Comparison of ENCODE assay signal across 7 cellular contexts in the genomic region with DNA sequence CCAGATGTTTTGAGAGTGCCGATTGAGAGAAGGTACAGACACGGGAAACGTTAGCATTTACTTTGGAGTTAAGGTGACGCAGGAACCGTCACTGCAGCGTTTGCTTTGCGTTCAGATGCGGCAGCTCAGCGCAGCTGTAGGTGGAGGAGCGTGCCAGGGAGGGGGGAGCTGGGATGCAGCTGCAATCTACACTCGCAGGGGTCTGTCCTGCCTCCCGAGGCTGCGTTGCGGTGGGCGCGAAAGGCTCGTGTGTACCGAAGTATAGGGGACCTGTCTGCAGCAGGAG. TPM values are rescaled to one million over a fixed set of nuclear protein-coding genes. Genes with fewer than 3 reads are reported as not detected.
DNase-seq lines count a peak whose midpoint lies in the region; ATAC-seq and TF ChIP-seq lines count a peak whose summit lies in the region.

No MANE protein-coding gene starts in this region.

- intact Hi-C loops in dendritic cell treated with granulocyte-macrophage colony-stimulating factor and Interleukin-4, amounts not matched to agents 40 ng/mL and 50 ng/mL, for 4 days (cut with micrococcal nuclease), result loop anchor here (1.0 kb wide), 1 partner anchor 13 kb away; the partner anchor contains the start of gene RUBCN

- H2BK15ac ChIP-seq in mesenchymal stem cell (ENCODE audit: low read depth, poor library complexity, severe bottlenecking), result no peak overlapping the region

- peak overlapping the region; percentile 4 to 75 for H3K18ac ChIP-seq in mesenchymal stem cell (ENCODE audit: low read depth in 1 of 2, low read length in 2 of 2)

- H4K91ac ChIP-seq in mesenchymal stem cell (ENCODE audit: low read length), result peak overlapping the region; percentile 8

- H3K9me3 ChIP-seq in T-helper 17 cell (ENCODE audit: control insufficient read depth, low read length, poor library complexity, severe bottlenecking) (no peaks in the 10 kb centered on the region), mesenchymal stem cell (ENCODE audit: control insufficient read depth, low read length) (no peaks in the 10 kb centered on the region), subcutaneous abdominal adipose tissue (ENCODE audit: control insufficient read depth in 5 of 5, low read length in 5 of 5) (no peaks in the 10 kb centered on the region)

- H3K9me3 Mint-ChIP-seq in dendritic cell treated with granulocyte-macrophage colony-stimulating factor and Interleukin-4, amounts not matched to agents 40 ng/mL and 50 ng/mL, for 4 days, result no peaks in the 10 kb centered on the region

- H3K27ac ChIP-seq in mesenchymal stem cell (ENCODE audit: low read length, poor library complexity, severe bottlenecking) (peak overlapping the region; percentile 11), subcutaneous abdominal adipose tissue (ENCODE audit: low read depth, low read length) (peak overlapping the region; percentile 93)

- peaks cover 7% of the 10 kb centered on the region for H3K4me1 ChIP-seq in mesenchymal stem cell (ENCODE audit: control insufficient read depth, insufficient read depth, low read depth, low read length)
- H3K4me1 ChIP-seq in subcutaneous abdominal adipose tissue (ENCODE audit: control insufficient read depth in 5 of 5, insufficient read depth in 5 of 5, low read length in 5 of 5), result peaks cover 4 to 40% (median 32%) of the 10 kb centered on the region in 5 donors

- no peaks in the 10 kb centered on the region for H3K27me3 Mint-ChIP-seq in T-helper 17 cell
- peaks cover 14% of the 10 kb centered on the region for H3K27me3 Mint-ChIP-seq in dendritic cell treated with granulocyte-macrophage colony-stimulating factor and Interleukin-4, amounts not matched to agents 40 ng/mL and 50 ng/mL, for 4 days

- 2% methylated on average over 18 of the region's 18 CpGs for WGBS in mesenchymal stem cell

- H3K4me3 ChIP-seq in Jurkat, Clone E6-1 (ENCODE audit: low read length), result peak overlapping the region; percentile 77
- peak overlapping the region; percentile 88 to 95 for H3K4me3 ChIP-seq in mesenchymal stem cell (ENCODE audit: insufficient read depth in 1 of 2, low read depth in 1 of 2, low read length in 2 of 2)
- peak overlapping the region; percentile 81 to 92 (median 85) for H3K4me3 ChIP-seq in subcutaneous abdominal adipose tissue (ENCODE audit: low read depth in 1 of 5, low read length in 5 of 5)

- no peak overlapping the region for H2BK12ac ChIP-seq in mesenchymal stem cell (ENCODE audit: low read length in 2 of 2)

- peak overlapping the region; percentile 93 for H2AFZ ChIP-seq in mesenchymal stem cell (ENCODE audit: low read depth, low read length)

- H3K27me3 ChIP-seq in mesenchymal stem cell (ENCODE audit: control insufficient read depth in 1 of 2, insufficient read depth in 1 of 2, low read length in 2 of 2), result no peaks in the 10 kb centered on the region
- no peaks in the 10 kb centered on the region for H3K27me3 ChIP-seq in subcutaneous abdominal adipose tissue (ENCODE audit: control insufficient read depth in 5 of 5, insufficient read depth in 4 of 5, low read length in 5 of 5)

- TF ChIP-seq CTCF in GM10266 (IDR thresholded peaks at IDR 0.05; ENCODE audit: control insufficient read depth, insufficient read depth, low read depth, missing control alignments), result no peak

- ATAC-seq in GM21737 (IDR thresholded peaks at IDR 0.05; ENCODE audit: unreplicated experiment) (peak; percentile 31), T-helper 17 cell (peak; percentile 69)

- H2BK120ac ChIP-seq in mesenchymal stem cell (ENCODE audit: low read depth, low read length), result no peak overlapping the region

- peaks cover 36% of the 10 kb centered on the region for H3K4me1 Mint-ChIP-seq in T-helper 17 cell
- H3K4me1 Mint-ChIP-seq in dendritic cell treated with granulocyte-macrophage colony-stimulating factor and Interleukin-4, amounts not matched to agents 40 ng/mL and 50 ng/mL, for 4 days (ENCODE audit: low read depth), result peaks cover 50% of the 10 kb centered on the region

- no peak overlapping the region for H3K4ac ChIP-seq in mesenchymal stem cell (ENCODE audit: low read depth in 1 of 2, low read length in 2 of 2)

- H3K9ac ChIP-seq in mesenchymal stem cell (ENCODE audit: low read length) (peak overlapping the region; percentile 88), subcutaneous abdominal adipose tissue (ENCODE audit: low read length in 5 of 5) (peak overlapping the region; percentile 43 to 95 (median 79))

- peak overlapping the region in 1 of 2 experiments; percentile 30 for H3K14ac ChIP-seq in mesenchymal stem cell (ENCODE audit: low read length in 2 of 2)

- H3K27ac Mint-ChIP-seq in T-helper 17 cell, result peak overlapping the region; percentile 96
- H3K27ac Mint-ChIP-seq in dendritic cell treated with granulocyte-macrophage colony-stimulating factor and Interleukin-4, amounts not matched to agents 40 ng/mL and 50 ng/mL, for 4 days, result peak overlapping the region; percentile 93

- no peaks in the 10 kb centered on the region for H3K79me1 ChIP-seq in mesenchymal stem cell (replicated peaks; ENCODE audit: low read length, poor library complexity, severe bottlenecking)

- no peak overlapping the region for H2AK5ac ChIP-seq in mesenchymal stem cell (ENCODE audit: low read length, severe bottlenecking)

- H3K36me3 ChIP-seq in mesenchymal stem cell (ENCODE audit: control insufficient read depth in 1 of 2, insufficient read depth in 2 of 2, low read depth in 1 of 2, low read length in 2 of 2), result no peaks in the 10 kb centered on the region
- no peaks in the 10 kb centered on the region for H3K36me3 ChIP-seq in subcutaneous abdominal adipose tissue (ENCODE audit: control insufficient read depth in 5 of 5, insufficient read depth in 5 of 5, low read length in 5 of 5)

- H3K23ac ChIP-seq in mesenchymal stem cell (ENCODE audit: low read length in 2 of 2), result peak overlapping the region in 1 of 2 experiments; percentile 20

- peak overlapping the region; percentile 41 for H4K8ac ChIP-seq in mesenchymal stem cell (ENCODE audit: low read length)

- DNase-seq in GM10266 (ENCODE audit: extremely low spot score), result peak; percentile 81
- DNase-seq in Jurkat, Clone E6-1 (ENCODE audit: low read depth, low spot score), result peak; percentile 77
- DNase-seq in T-helper 17 cell, result peak in 1 of 3 donors; percentile 46
- DNase-seq in mesenchymal stem cell, result peak; percentile 70

- peak overlapping the region; percentile 65 for H3K4me2 ChIP-seq in mesenchymal stem cell (ENCODE audit: low read length, poor library complexity, severe bottlenecking)

- no peak overlapping the region for H2BK5ac ChIP-seq in mesenchymal stem cell (ENCODE audit: low read depth, low read length, poor library complexity, severe bottlenecking)

- H3K4me3 Mint-ChIP-seq in T-helper 17 cell, result peak overlapping the region; percentile 98
- peak overlapping the region; percentile 99 for H3K4me3 Mint-ChIP-seq in dendritic cell treated with granulocyte-macrophage colony-stimulating factor and Interleukin-4, amounts not matched to agents 40 ng/mL and 50 ng/mL, for 4 days

- no peaks in the 10 kb centered on the region for H3K36me3 Mint-ChIP-seq in T-helper 17 cell (ENCODE audit: low read depth)
- peaks cover 12% of the 10 kb centered on the region for H3K36me3 Mint-ChIP-seq in dendritic cell treated with granulocyte-macrophage colony-stimulating factor and Interleukin-4, amounts not matched to agents 40 ng/mL and 50 ng/mL, for 4 days (ENCODE audit: low read depth)

RNA-seq across cellular contexts. Expression of gene FYTTD1, which starts 0.4 kb away (rescaled TPM):
- 44.3 TPM for polyA plus RNA-seq in Jurkat, Clone E6-1 (2012; ENCODE audit: insufficient read depth, insufficient read length)
- 10 to 100 TPM; 52.0 to 67.1 TPM for total RNA-seq in T-helper 17 cell
- polyA plus RNA-seq in mesenchymal stem cell (2013, experiment 1 of 2), result 55.2 TPM
- polyA plus RNA-seq in mesenchymal stem cell (2013, experiment 2 of 2), result 56.7 TPM

RNA-seq across cellular contexts. Expression of gene RUBCN, which starts 12.6 kb away (rescaled TPM):
- polyA plus RNA-seq in Jurkat, Clone E6-1 (2012; ENCODE audit: insufficient read depth, insufficient read length), result 11.5 TPM
- 10 to 100 TPM; 40.2 to 41.7 TPM for total RNA-seq in T-helper 17 cell
- 13.0 TPM for polyA plus RNA-seq in mesenchymal stem cell (2013, experiment 1 of 2)
- 12.6 TPM for polyA plus RNA-seq in mesenchymal stem cell (2013, experiment 2 of 2)

RNA-seq across cellular contexts. Expression of gene LRCH3, which starts 41.8 kb away (rescaled TPM):
- 20.6 TPM for polyA plus RNA-seq in Jurkat, Clone E6-1 (2012; ENCODE audit: insufficient read depth, insufficient read length)
- total RNA-seq in T-helper 17 cell, result 10 to 100 TPM; 48.6 to 56.8 TPM
- 26.9 TPM for polyA plus RNA-seq in mesenchymal stem cell (2013, experiment 1 of 2)
- polyA plus RNA-seq in mesenchymal stem cell (2013, experiment 2 of 2), result 26.2 TPM
